Comparison of ENCODE assay signal across 1 cellular context in genomic region chr7:101743241-101743994, GRCh38.
A peak's percentile ranks its signal among the peaks of the same experiment; 100 is the strongest.
TF ChIP-seq lines count a peak whose summit lies in the region.

No MANE protein-coding gene starts in this region.

TF ChIP-seq in GM12878, 131 proteins besides CTCF, POLR2A, EP300 and RAD21 (continued from another document):
- TF ChIP-seq CUX1 (IDR thresholded peaks at IDR 0.05; ENCODE audit: insufficient replicate concordance, low read depth, low read length): no peak
- no peak for TF ChIP-seq E2F4 (IDR thresholded peaks at IDR 0.05; ENCODE audit: low read depth, low read length)
- TF ChIP-seq ETV6 (conservative IDR thresholded peaks at IDR 0.05 in 1 of 2, IDR thresholded peaks at IDR 0.05 in 1 of 2; ENCODE audit: borderline replicate concordance in 1 of 2, low read depth in 1 of 2): no peak
- TF ChIP-seq SP1 (IDR thresholded peaks at IDR 0.05; ENCODE audit: low read depth, low read length): peak; percentile 84
- TF ChIP-seq RB1 (IDR thresholded peaks at IDR 0.05; ENCODE audit: borderline replicate concordance): peak; percentile 48; the same call in 1 of the 2 replicates
- TF ChIP-seq JUND (IDR thresholded peaks at IDR 0.05; ENCODE audit: low read depth, low read length): no peak
- peak; percentile 71 for TF ChIP-seq IKZF1 (conservative IDR thresholded peaks at IDR 0.05)
- peak; percentile 15; the same call in 1 of the 2 replicates for TF ChIP-seq DPF2 (IDR thresholded peaks at IDR 0.05)
- 0 out of 2 replicates have a peak, but pooled peaks have one; percentile 34 for TF ChIP-seq ZNF687 (IDR thresholded peaks at IDR 0.05)
- peak; percentile 51 for TF ChIP-seq CREM (IDR thresholded peaks at IDR 0.05; ENCODE audit: low read depth)
- 0 out of 2 replicates have a peak, but pooled peaks have one; percentile 68 for TF ChIP-seq STAT1 (conservative IDR thresholded peaks at IDR 0.05)
- TF ChIP-seq BHLHE40 (IDR thresholded peaks at IDR 0.05; ENCODE audit: borderline replicate concordance in 1 of 2, low read depth in 2 of 2, low read length in 1 of 2): peak in 1 of 2 experiments; percentile 75; a peak in 2 of 4 replicates
- TF ChIP-seq NR2C2 (IDR thresholded peaks at IDR 0.05; ENCODE audit: borderline replicate concordance, control insufficient read depth, insufficient read length, low read depth): no peak
- TF ChIP-seq YY1 (IDR thresholded peaks at IDR 0.05; ENCODE audit: low read depth, low read length): peak; percentile 85
- TF ChIP-seq ZBED1 (IDR thresholded peaks at IDR 0.05; ENCODE audit: borderline replicate concordance): no peak
- TF ChIP-seq ZNF217 (IDR thresholded peaks at IDR 0.05): peak; percentile 62; the same call in 1 of the 2 replicates
